Comparison of ENCODE assay signal across 12 cellular contexts in genomic region chr4:55078987-55079386, GRCh38. TPM values are rescaled to one million over a fixed set of nuclear protein-coding genes. Genes with fewer than 3 reads are reported as not detected.
A peak's percentile ranks its signal among the peaks of the same experiment; 100 is the strongest.
DNase-seq lines count a peak whose midpoint lies in the region; ATAC-seq and TF ChIP-seq lines count a peak whose summit lies in the region.
"Had no signal": no experiment of that assay in that cellular context is flagged by ENCODE, and none has a peak within 500 bp of the region (broad histone marks: within the 10 kb centered on the region; RNA-seq: fewer than 3 reads in every experiment).

No MANE protein-coding gene starts in this region.

- no peaks in the 10 kb centered on the region for H3K36me3 Mint-ChIP-seq in activated CD4-positive, alpha-beta T cell treated with anti-CD3 and anti-CD28 coated beads for 36 hours (ENCODE audit: low read depth)

- H3K27me3 ChIP-seq in heart right ventricle: no peaks in the 10 kb centered on the region
- no peaks in the 10 kb centered on the region for H3K27me3 ChIP-seq in psoas muscle (ENCODE audit: insufficient read depth in 3 of 3, low read length in 2 of 3)
- H3K27me3 ChIP-seq: ascending aorta; BLaER1 treated with 17β-estradiol and CSF1 and Interleukin-3, amounts not matched to agents 10 nM and 100 nM had no signal

- H3K36me3 ChIP-seq in heart right ventricle: peaks cover 0 to 44% (median 0%) of the 10 kb centered on the region in 9 donors
- H3K36me3 ChIP-seq in psoas muscle (ENCODE audit: insufficient read depth in 1 of 2, low read depth in 1 of 2): peaks cover 0 to 10% of the 10 kb centered on the region in 2 donors
- H3K36me3 ChIP-seq: ascending aorta; BLaER1 treated with 17β-estradiol and CSF1 and Interleukin-3, amounts not matched to agents 10 nM and 100 nM had no signal

- DNase-seq in GM04503 (ENCODE audit: low read depth) (peak; percentile 54), astrocyte of the cerebellum (ENCODE audit: low read depth) (peak; percentile 98), heart right ventricle (peak; percentile 62 to 86), psoas muscle (peak; percentile 66 to 75), kidney tubule cell (ENCODE audit: low spot score) (no peak)
- DNase-seq in activated CD4-positive, alpha-beta T cell treated with anti-CD3 and anti-CD28 coated beads for 36 hours: no peak
- DNase-seq: NCI-H524; stimulated activated CD8-positive, alpha-beta memory T cell treated with anti-CD3 and anti-CD28 coated beads, Interleukin-4, amount 100 ng/mL, for 48 hours had no signal

- CTCF ChIA-PET in activated CD4-positive, alpha-beta T cell treated with anti-CD3 and anti-CD28 coated beads for 36 hours (lab: Charles Lee): no interaction called here

- H3K4me3 ChIP-seq in astrocyte of the cerebellum (ENCODE audit: low read depth, low read length) (no peak overlapping the region), heart right ventricle (peak overlapping the region in 2 of 10 donors; percentile 3 to 25), psoas muscle (no peak overlapping the region)
- H3K4me3 ChIP-seq: ascending aorta; BLaER1 treated with 17β-estradiol and CSF1 and Interleukin-3, amounts not matched to agents 10 nM and 100 nM had no signal

- H3K9me3 ChIP-seq in heart right ventricle (no peaks in the 10 kb centered on the region), psoas muscle (no peaks in the 10 kb centered on the region)
- H3K9me3 ChIP-seq: ascending aorta; BLaER1 treated with 17β-estradiol and CSF1 and Interleukin-3, amounts not matched to agents 10 nM and 100 nM had no signal

- no peak overlapping the region for H3K27ac Mint-ChIP-seq in activated CD4-positive, alpha-beta T cell treated with anti-CD3 and anti-CD28 coated beads for 36 hours

- in situ Hi-C loops in astrocyte of the cerebellum (cut with HindIII; ENCODE audit: low sequenced_read_pairs): no loop called here

- peak; percentile 81 to 95 (median 92) for ATAC-seq in heart right ventricle
- peak in 3 of 4 donors; percentile 46 to 69 (median 53) for ATAC-seq in psoas muscle
- no peak for ATAC-seq in activated CD4-positive, CD25-positive, alpha-beta regulatory T cell treated with anti-CD3 and anti-CD28 coated beads, Interleukin-2, amount 50 U/mL, for 24 hours
- no peak for ATAC-seq in activated CD4-positive, alpha-beta T cell treated with anti-CD3 and anti-CD28 coated beads for 36 hours
- no peak for ATAC-seq in HG03139 (IDR thresholded peaks at IDR 0.05; ENCODE audit: unreplicated experiment)

- H3K27ac ChIP-seq in heart right ventricle (peak overlapping the region; percentile 52 to 85 (median 80)), psoas muscle (peak overlapping the region; percentile 76)
- H3K27ac ChIP-seq: ascending aorta; BLaER1 treated with 17β-estradiol and CSF1 and Interleukin-3, amounts not matched to agents 10 nM and 100 nM had no signal

- H3K9me3 Mint-ChIP-seq in activated CD4-positive, alpha-beta T cell treated with anti-CD3 and anti-CD28 coated beads for 36 hours (ENCODE audit: low read depth): no peaks in the 10 kb centered on the region

- H3K4me3 Mint-ChIP-seq in activated CD4-positive, alpha-beta T cell treated with anti-CD3 and anti-CD28 coated beads for 36 hours: no peak overlapping the region

- peaks cover 9% of the 10 kb centered on the region for H3K4me1 Mint-ChIP-seq in activated CD4-positive, alpha-beta T cell treated with anti-CD3 and anti-CD28 coated beads for 36 hours

- intact Hi-C loops in heart right ventricle (cut with DNase I): loop anchor here in 3 of 10 donors (5.0 to 10.0 kb wide), 3 partner anchors 47 to 77 kb away; no protein-coding TSS in a partner anchor
- intact Hi-C loops in psoas muscle (cut with DNase I): no loop called here
- intact Hi-C loops in activated CD4-positive, alpha-beta T cell treated with anti-CD3 and anti-CD28 coated beads for 36 hours (cut with DNase I, micrococcal nuclease): no loop called here

- WGBS in heart right ventricle, 2 donors: 35 to 54% methylated on average over 8 of the region's 8 CpGs
- 60 to 78% (median 61%) methylated on average over 8 of the region's 8 CpGs for WGBS in psoas muscle, 3 donors

- peaks cover 0 to 53% (median 21%) of the 10 kb centered on the region in 9 donors for H3K4me1 ChIP-seq in heart right ventricle
- H3K4me1 ChIP-seq in psoas muscle: no peaks in the 10 kb centered on the region
- H3K4me1 ChIP-seq: ascending aorta had no signal

- POLR2A ChIA-PET in activated CD4-positive, alpha-beta T cell treated with anti-CD3 and anti-CD28 coated beads for 36 hours (lab: Charles Lee): no interaction called here

- TF ChIP-seq CTCF in astrocyte of the cerebellum (IDR thresholded peaks at IDR 0.05; ENCODE audit: low read depth, low read length, missing control alignments) (no peak), heart right ventricle (IDR thresholded peaks at IDR 0.05) (no peak), psoas muscle (IDR thresholded peaks at IDR 0.05) (no peak)

- H3K27me3 Mint-ChIP-seq in activated CD4-positive, alpha-beta T cell treated with anti-CD3 and anti-CD28 coated beads for 36 hours: peaks cover 23% of the 10 kb centered on the region

RNA-seq across cellular contexts. Expression of gene KDR, which starts 46.4 kb away (rescaled TPM):
- 10 to 100 TPM; 12.4 to 45.7 (median 25.3) TPM for total RNA-seq in heart right ventricle
- polyA plus RNA-seq in heart right ventricle: 1 to 10 TPM; 9.3 to 9.9 TPM
- 10 to 100 TPM in 2 of 4 donors, 1 to 10 TPM in 2; 6.1 to 19.4 (median 10.2) TPM for total RNA-seq in psoas muscle
- 1 to 10 TPM; 3.6 to 4.9 (median 4.5) TPM for polyA plus RNA-seq in psoas muscle
- not detected for total RNA-seq in activated CD4-positive, alpha-beta T cell treated with anti-CD3 and anti-CD28 coated beads for 36 hours

Comparison
In these comparisons a context has a peak if more than half of its experiments do, and no peak if none do; other contexts are left out.
1. DNase-seq: peak in GM04503 (single experiment), astrocyte of the cerebellum (single experiment), heart right ventricle (2 of 2) and psoas muscle (2 of 2); none in activated CD4-positive, alpha-beta T cell treated with anti-CD3 and anti-CD28 coated beads for 36 hours (single experiment) and kidney tubule cell (single experiment).
2. ATAC-seq: peak in heart right ventricle (8 of 8) and psoas muscle (3 of 4); none in activated CD4-positive, CD25-positive, alpha-beta regulatory T cell treated with anti-CD3 and anti-CD28 coated beads, Interleukin-2, amount 50 U/mL, for 24 hours (0 of 2), activated CD4-positive, alpha-beta T cell treated with anti-CD3 and anti-CD28 coated beads for 36 hours (single experiment) and HG03139 (single experiment).
3. RNA of gene KDR, which starts 46.4 kb away (total RNA-seq): 12.4 to 45.7 TPM in heart right ventricle and 6.1 to 19.4 TPM in psoas muscle; not detected in activated CD4-positive, alpha-beta T cell treated with anti-CD3 and anti-CD28 coated beads for 36 hours; every median in the first group is over 4 times any median in the second.